ENCODE assay signal across 9 cellular contexts in genomic region chr7:1123721-1124120, GRCh38. TPM values are rescaled to one million over a fixed set of nuclear protein-coding genes. Genes with fewer than 3 reads are reported as not detected.
DNase-seq lines count a peak whose midpoint lies in the region; ATAC-seq and TF ChIP-seq lines count a peak whose summit lies in the region.
"Had no signal": no experiment of that assay in that cellular context is flagged by ENCODE, and none has a peak within 500 bp of the region (broad histone marks: within the 10 kb centered on the region; RNA-seq: fewer than 3 reads in every experiment).

No MANE protein-coding gene starts in this region.

- no peaks in the 10 kb centered on the region for H3K27me3 ChIP-seq in BJ (ENCODE audit: control insufficient read depth, insufficient read depth, low read length)
- no peaks in the 10 kb centered on the region for H3K27me3 ChIP-seq in heart right ventricle
- H3K27me3 ChIP-seq in parathyroid adenoma (ENCODE audit: control insufficient read depth, insufficient read depth, low read length), result no peaks in the 10 kb centered on the region

- no peak overlapping the region for H3K9ac ChIP-seq in parathyroid adenoma

- DNase-seq in BJ (ENCODE audit: low read depth) (no peak), amygdala (lab: John Stamatoyannopoulos, UW) (peak in 50 of 56 donors; percentile 8 to 82 (median 56)), heart right ventricle (peak; percentile 84 to 85), NOMO-1 (lab: John Stamatoyannopoulos, UW; ENCODE audit: unreplicated experiment in 2 of 2) (no peak), NCI-H2107 (lab: John Stamatoyannopoulos, UW) (no peak)
- DNase-seq in activated T-helper 1 cell treated with anti-CD3 and anti-CD28 coated beads, Interleukin-12 subunit alpha, Interleukin-12 subunit beta, Interleukin-2, Interleukin-4 antibody, amounts not matched to agents 30 ng/mL and 10 ng/mL and 1 ng/mL, durations not matched to agents 14 hours and 24 hours and 36 hours (ENCODE audit: low spot score), result no peak
- DNase-seq: NCI-H345 had no signal

- WGBS in heart right ventricle, 2 donors, result 21 to 27% methylated on average over 17 of the region's 17 CpGs

- intact Hi-C loops in heart right ventricle (cut with DNase I), result loop anchor here in 5 of 10 donors (1.0 to 5.0 kb wide), 3 partner anchors 36 to 37 kb away; partner anchors contain the start of gene GPER1 (in 3 of the 5)
- intact Hi-C loops in activated T-helper 1 cell treated with anti-CD3 and anti-CD28 coated beads, Interleukin-12 subunit alpha, Interleukin-12 subunit beta, Interleukin-2, Interleukin-4 antibody, amounts not matched to agents 30 ng/mL and 10 ng/mL and 1 ng/mL, durations not matched to agents 14 hours and 24 hours and 36 hours (cut with micrococcal nuclease), result no loop called here

- CTCF ChIA-PET in BJ (lab: Yijun Ruan, JAX), result interaction anchor here (0.7 to 2.6 kb wide), 11 partner anchors 9 to 131 kb away, joined by 3 to 9 read pairs (median 4); a partner anchor contains a TSS

- ATAC-seq in heart right ventricle (peak; percentile 85 to 93 (median 90)), GM21515 (IDR thresholded peaks at IDR 0.05; ENCODE audit: unreplicated experiment) (no peak)

- H3K27ac ChIP-seq in heart right ventricle, result peak overlapping the region in 9 of 10 donors; percentile 59 to 82 (median 78)
- H3K27ac ChIP-seq in parathyroid adenoma, result peak overlapping the region; percentile 49

- TF ChIP-seq CTCF in BJ (IDR thresholded peaks at IDR 0.05; ENCODE audit: insufficient read depth, low read depth, low read length) (peak; percentile 65), heart right ventricle (IDR thresholded peaks at IDR 0.05) (peak; percentile 50 to 78 (median 64)), parathyroid adenoma (IDR thresholded peaks at IDR 0.05) (no peak)

- peaks cover 7% of the 10 kb centered on the region for H3K4me1 Mint-ChIP-seq in activated T-helper 1 cell treated with anti-CD3 and anti-CD28 coated beads, Interleukin-12 subunit alpha, Interleukin-12 subunit beta, Interleukin-2, Interleukin-4 antibody, amounts not matched to agents 30 ng/mL and 10 ng/mL and 1 ng/mL, durations not matched to agents 14 hours and 24 hours and 36 hours (ENCODE audit: low read depth)

- POLR2A ChIA-PET in BJ (lab: Charles Lee), result no interaction called here

- H3K9me3 ChIP-seq in heart right ventricle (no peaks in the 10 kb centered on the region), parathyroid adenoma (ENCODE audit: control insufficient read depth, low read length) (no peaks in the 10 kb centered on the region)

- H2AFZ ChIP-seq in parathyroid adenoma, result no peak overlapping the region

- H3K27me3 Mint-ChIP-seq in activated T-helper 1 cell treated with anti-CD3 and anti-CD28 coated beads, Interleukin-12 subunit alpha, Interleukin-12 subunit beta, Interleukin-2, Interleukin-4 antibody, amounts not matched to agents 30 ng/mL and 10 ng/mL and 1 ng/mL, durations not matched to agents 14 hours and 24 hours and 36 hours (ENCODE audit: insufficient read depth), result no peaks in the 10 kb centered on the region

- no peak overlapping the region for H3K4me2 ChIP-seq in parathyroid adenoma (ENCODE audit: low read length)

- no peaks in the 10 kb centered on the region; the same call in 1 of the 2 replicates for H3K36me3 ChIP-seq in BJ (ENCODE audit: control insufficient read depth, insufficient read depth, low read length)
- H3K36me3 ChIP-seq in heart right ventricle, result peaks cover 0 to 17% (median 0%) of the 10 kb centered on the region in 9 donors
- H3K36me3 ChIP-seq in parathyroid adenoma (ENCODE audit: control insufficient read depth, insufficient read depth, low read length), result no peaks in the 10 kb centered on the region

- H3K36me3 Mint-ChIP-seq in activated T-helper 1 cell treated with anti-CD3 and anti-CD28 coated beads, Interleukin-12 subunit alpha, Interleukin-12 subunit beta, Interleukin-2, Interleukin-4 antibody, amounts not matched to agents 30 ng/mL and 10 ng/mL and 1 ng/mL, durations not matched to agents 14 hours and 24 hours and 36 hours (ENCODE audit: low read depth), result no peaks in the 10 kb centered on the region

- peaks cover 14% of the 10 kb centered on the region for H3K79me2 ChIP-seq in parathyroid adenoma

- H3K4me1 ChIP-seq in heart right ventricle (peaks cover 0 to 38% (median 15%) of the 10 kb centered on the region in 9 donors), parathyroid adenoma (no peaks in the 10 kb centered on the region)

- H3K9me3 Mint-ChIP-seq in activated T-helper 1 cell treated with anti-CD3 and anti-CD28 coated beads, Interleukin-12 subunit alpha, Interleukin-12 subunit beta, Interleukin-2, Interleukin-4 antibody, amounts not matched to agents 30 ng/mL and 10 ng/mL and 1 ng/mL, durations not matched to agents 14 hours and 24 hours and 36 hours, result no peaks in the 10 kb centered on the region

- H3K4me3 ChIP-seq in BJ (ENCODE audit: low read depth, low read length), result no peak overlapping the region
- H3K4me3 ChIP-seq in heart right ventricle, result peak overlapping the region in 8 of 10 donors; percentile 6 to 51 (median 38)
- no peak overlapping the region for H3K4me3 ChIP-seq in parathyroid adenoma (ENCODE audit: low read depth, low read length)

- no peak overlapping the region for H3K4me3 Mint-ChIP-seq in activated T-helper 1 cell treated with anti-CD3 and anti-CD28 coated beads, Interleukin-12 subunit alpha, Interleukin-12 subunit beta, Interleukin-2, Interleukin-4 antibody, amounts not matched to agents 30 ng/mL and 10 ng/mL and 1 ng/mL, durations not matched to agents 14 hours and 24 hours and 36 hours

- H3K27ac Mint-ChIP-seq in activated T-helper 1 cell treated with anti-CD3 and anti-CD28 coated beads, Interleukin-12 subunit alpha, Interleukin-12 subunit beta, Interleukin-2, Interleukin-4 antibody, amounts not matched to agents 30 ng/mL and 10 ng/mL and 1 ng/mL, durations not matched to agents 14 hours and 24 hours and 36 hours, result no peak overlapping the region

RNA-seq across cellular contexts. Expression of gene GPER1, which starts 35.8 kb away (rescaled TPM):
- 2.1 and 3.1 TPM in 2 replicates for polyA plus RNA-seq in BJ (2011; rRNA removed)
- 1.5 and 4.7 TPM in 2 replicates for polyA minus RNA-seq in BJ (2011; rRNA and poly(A)+ RNA removed)
- 1 to 10 TPM; 1.1 to 4.7 (median 1.7) TPM for total RNA-seq in heart right ventricle
- 1 to 10 TPM; 3.0 to 4.5 TPM for polyA plus RNA-seq in heart right ventricle
- not detected in 2 replicates for total RNA-seq in activated T-helper 1 cell treated with anti-CD3 and anti-CD28 coated beads, Interleukin-12 subunit alpha, Interleukin-12 subunit beta, Interleukin-2, Interleukin-4 antibody, amounts not matched to agents 30 ng/mL and 10 ng/mL and 1 ng/mL, durations not matched to agents 14 hours and 24 hours and 36 hours

RNA-seq across cellular contexts. Expression of gene ZFAND2A, which starts 36.3 kb away (rescaled TPM):
- polyA plus RNA-seq in BJ (2011; rRNA removed) (43.6 and 46.3 TPM in 2 replicates), heart right ventricle (10 to 100 TPM; 26.9 to 32.6 TPM)
- 11.3 and 20.2 TPM in 2 replicates for polyA minus RNA-seq in BJ (2011; rRNA and poly(A)+ RNA removed)
- 10 to 100 TPM in 4 of 10 donors, 1 to 10 TPM in 6; 4.4 to 11.2 (median 7.7) TPM for total RNA-seq in heart right ventricle
- 21.2 and 21.9 TPM in 2 replicates for total RNA-seq in activated T-helper 1 cell treated with anti-CD3 and anti-CD28 coated beads, Interleukin-12 subunit alpha, Interleukin-12 subunit beta, Interleukin-2, Interleukin-4 antibody, amounts not matched to agents 30 ng/mL and 10 ng/mL and 1 ng/mL, durations not matched to agents 14 hours and 24 hours and 36 hours

Comparison
In these comparisons a context has a peak if more than half of its experiments do, and no peak if none do; other contexts are left out.
1. DNase-seq: peak in amygdala (50 of 56) and heart right ventricle (2 of 2); none in BJ (single experiment), activated T-helper 1 cell treated with anti-CD3 and anti-CD28 coated beads, Interleukin-12 subunit alpha, Interleukin-12 subunit beta, Interleukin-2, Interleukin-4 antibody, amounts not matched to agents 30 ng/mL and 10 ng/mL and 1 ng/mL, durations not matched to agents 14 hours and 24 hours and 36 hours (single experiment), NOMO-1 (0 of 2) and NCI-H2107 (single experiment).
2. H3K4me3 ChIP-seq: peak in heart right ventricle (8 of 10); none in BJ (single experiment) and parathyroid adenoma (single experiment).